1 cellular context compared by ENCODE assay signal in genomic region chr2:144524190-144524957, GRCh38.
TF ChIP-seq lines count a peak whose summit lies in the region.

No MANE protein-coding gene starts in this region.

TF ChIP-seq in H1, 55 proteins besides CTCF, POLR2A, EP300 and RAD21 (continued from another document):
- TF ChIP-seq CHD1 (IDR thresholded peaks at IDR 0.05; ENCODE audit: low read depth, low read length) (no peak), SRF (IDR thresholded peaks at IDR 0.05; ENCODE audit: low read depth, low read length) (no peak), SIN3A (conservative IDR thresholded peaks at IDR 0.05 in 1 of 2, IDR thresholded peaks at IDR 0.05 in 1 of 2; ENCODE audit: low read depth in 1 of 2, low read length in 2 of 2) (no peak), ASH2L (IDR thresholded peaks at IDR 0.05; ENCODE audit: low read length) (no peak), MAFK (IDR thresholded peaks at IDR 0.05; ENCODE audit: low read depth, low read length) (no peak), PHF8 (conservative IDR thresholded peaks at IDR 0.05; ENCODE audit: low read depth, low read length) (no peak), TBP (IDR thresholded peaks at IDR 0.05; ENCODE audit: low read depth, low read length) (no peak), BACH1 (IDR thresholded peaks at IDR 0.05; ENCODE audit: low read length) (no peak), ATF2 (IDR thresholded peaks at IDR 0.05; ENCODE audit: low read length) (no peak), EGR1 (IDR thresholded peaks at IDR 0.05; ENCODE audit: borderline replicate concordance, low read depth, low read length) (no peak)
